In the genomic region with DNA sequence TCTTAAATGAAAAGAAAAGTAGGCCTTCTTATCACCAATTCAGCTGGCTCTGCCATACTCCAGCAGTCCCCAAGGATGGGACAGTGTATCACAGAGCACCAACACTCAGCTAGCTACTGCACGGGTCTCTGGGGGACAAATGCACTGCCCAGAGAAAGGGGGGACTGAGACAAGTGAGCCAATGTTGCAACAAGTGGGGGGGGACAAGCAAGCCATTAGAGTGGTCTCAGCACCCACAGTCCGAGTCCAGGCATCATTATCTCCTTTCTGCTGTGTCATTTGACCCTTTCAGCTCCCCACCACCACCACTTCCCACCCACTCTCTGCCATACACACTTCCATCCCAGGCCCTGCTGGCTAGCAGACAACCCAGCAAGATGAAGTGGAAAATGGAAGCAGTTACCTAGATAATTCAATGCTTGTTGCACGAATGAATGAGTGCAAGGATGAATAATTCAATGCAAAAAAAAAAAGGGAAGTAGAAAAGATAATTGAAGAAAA, we compare ENCODE assay signal across 29 cellular contexts. TPM values are rescaled to one million over a fixed set of nuclear protein-coding genes. Genes with fewer than 3 reads are reported as not detected.
DNase-seq lines count a peak whose midpoint lies in the region; ATAC-seq, FAIRE-seq and TF ChIP-seq lines count a peak whose summit lies in the region.
"Had no signal": no experiment of that assay in that cellular context is flagged by ENCODE, and none has a peak within 500 bp of the region (broad histone marks: within the 10 kb centered on the region; RNA-seq: fewer than 3 reads in every experiment).

No MANE protein-coding gene starts in this region.

- H3K9ac ChIP-seq in kidney (ENCODE audit: low read length in 2 of 2): no peak overlapping the region
- H3K9ac ChIP-seq: BLaER1 had no signal

- 53 to 70% (median 64%) methylated on average over 3 of the region's 3 CpGs for WGBS in spleen, 5 donors

- intact Hi-C loops in kidney (cut with DNase I): no loop called here
- intact Hi-C loops in spleen (cut with DNase I; ENCODE audit: low total_unique reads): no loop called here

- H3K27ac ChIP-seq in kidney (ENCODE audit: low read depth in 2 of 2, low read length in 2 of 2) (no peak overlapping the region), spleen (no peak overlapping the region)
- H3K27ac ChIP-seq: BLaER1 had no signal

- H3K4me3 ChIP-seq in kidney (ENCODE audit: low read length in 2 of 2) (no peak overlapping the region), spleen (no peak overlapping the region)
- H3K4me3 ChIP-seq: BLaER1, GM12878 had no signal

- no peak for ATAC-seq in esophagus mucosa
- ATAC-seq: GM12878 had no signal

- DNase-seq in OCI-M1 (lab: John Stamatoyannopoulos, UW) (peak; percentile 2), kidney (peak; percentile 11), spleen (peak; percentile 15), NCI-H2227 (lab: John Stamatoyannopoulos, UW; ENCODE audit: unreplicated experiment) (no peak)
- no peak for DNase-seq in stimulated activated naive CD4-positive, alpha-beta T cell treated with Interleukin-2 at 50 U/mL for 16 hours (lab: John Stamatoyannopoulos, UW)
- DNase-seq: 8988T; ACHN; BE2C; CD4-positive, alpha-beta memory T cell; CD4-positive, CD25-positive, alpha-beta regulatory T cell; CD8-positive, alpha-beta memory T cell; COR-L47; DMS 273 treated with DMSO at 0.1 percent for 48 hours; DMS153; DMS53; DMS79; DND-41; EL; GDM1 had no signal

- H3K4me1 ChIP-seq in kidney (ENCODE audit: control insufficient read depth in 1 of 2, insufficient read depth in 1 of 2, low read depth in 1 of 2, low read length in 2 of 2): peaks cover 4 to 10% of the 10 kb centered on the region in 2 donors
- peaks cover 0 to 16% (median 11%) of the 10 kb centered on the region in 6 donors for H3K4me1 ChIP-seq in spleen
- H3K4me1 ChIP-seq: BLaER1 had no signal

- TF ChIP-seq CTCF in kidney (IDR thresholded peaks at IDR 0.05; ENCODE audit: borderline replicate concordance, extremely low read depth, insufficient read depth) (no peak), spleen (IDR thresholded peaks at IDR 0.05 in 8 of 11, conservative IDR thresholded peaks at IDR 0.05 in 3 of 11) (no peak)

- H3K36me3 ChIP-seq in kidney (ENCODE audit: control insufficient read depth in 1 of 2, insufficient read depth in 2 of 2, low read length in 2 of 2) (no peaks in the 10 kb centered on the region), spleen (no peaks in the 10 kb centered on the region)
- H3K36me3 ChIP-seq: BE2C, BLaER1 had no signal

- FAIRE-seq in kidney (lab: Jason Lieb, UNC): no peak
- FAIRE-seq: A204.1, GM12878, GM12892, GM18507 had no signal

- no peak for TF ChIP-seq POLR2A in spleen (IDR thresholded peaks at IDR 0.05)

- H3K9me3 ChIP-seq in kidney (ENCODE audit: control insufficient read depth in 1 of 2, low read length in 2 of 2): no peaks in the 10 kb centered on the region
- no peaks in the 10 kb centered on the region for H3K9me3 ChIP-seq in spleen
- H3K9me3 ChIP-seq: BE2C, BLaER1 had no signal

- H3K27me3 ChIP-seq in spleen (replicated peaks in 1 of 7): peaks cover 0 to 96% (median 39%) of the 10 kb centered on the region in 7 donors

RNA-seq across cellular contexts. Expression of a gene that starts 7.0 kb away (rescaled TPM):
- total RNA-seq in kidney: 1.1 TPM
- polyA plus RNA-seq in kidney (ENCODE audit: insufficient read depth, low read depth, low replicate concordance): 4.3 TPM
- total RNA-seq in spleen: under 1 TPM; 0.09 to 0.79 (median 0.28) TPM
- under 1 TPM; 0.09 to 0.22 (median 0.17) TPM for polyA plus RNA-seq in spleen
- not detected for total RNA-seq in esophagus mucosa
- total RNA-seq: CD4-positive, CD25-positive, alpha-beta regulatory T cell; CD8-positive, alpha-beta memory T cell; Daoy; G401; GM12878 had no signal
- polyA plus RNA-seq: AG04450, CD14-positive monocyte, GM12878 had no signal

Comparison
In these comparisons a context has a peak if more than half of its experiments do, and no peak if none do; other contexts are left out.
1. DNase-seq: peak in OCI-M1 (single experiment), kidney (single experiment) and spleen (single experiment); none in stimulated activated naive CD4-positive, alpha-beta T cell treated with Interleukin-2 at 50 U/mL for 16 hours (single experiment) and NCI-H2227 (single experiment).